ENCODE assay signal across 8 cellular contexts in genomic region chr17:42555961-42556617, GRCh38. TPM values are rescaled to one million over a fixed set of nuclear protein-coding genes. Genes with fewer than 3 reads are reported as not detected.
A peak's percentile ranks its signal among the peaks of the same experiment; 100 is the strongest.
DNase-seq lines count a peak whose midpoint lies in the region; ATAC-seq and TF ChIP-seq lines count a peak whose summit lies in the region.
"Not testable (repeated sequence)": the region's sequence is repeated elsewhere in the genome, so short reads cannot be mapped to it uniquely, and the experiment has no call there.

No MANE protein-coding gene starts in this region.

- not testable (repeated sequence) for H3K4me3 ChIP-seq in HEK293 (ENCODE audit: low read depth, low read length); OCI-LY7 (ENCODE audit: low read depth, low read length, poor library complexity, severe bottlenecking)

- intact Hi-C loops in OCI-LY7 (cut with micrococcal nuclease; ENCODE audit: unreplicated experiment); activated CD8-positive, alpha-beta T cell treated with anti-CD3 and anti-CD28 coated beads for 36 hours (cut with micrococcal nuclease); left ventricle myocardium superior (cut with micrococcal nuclease): not testable (repeated sequence)

- POLR2A ChIA-PET in HEK293 (lab: Yijun Ruan, JAX) = interaction anchor here (0.7 kb wide), 1 partner anchor 229 kb away, joined by 3 read pairs; no protein-coding TSS in a partner anchor
- POLR2A ChIA-PET in OCI-LY7 (lab: Charles Lee); activated CD8-positive, alpha-beta T cell treated with anti-CD3 and anti-CD28 coated beads for 36 hours (lab: Charles Lee): not testable (repeated sequence)

- H3K9me3 ChIP-seq in HEK293 (ENCODE audit: control insufficient read depth, insufficient read depth, low read depth, low read length); OCI-LY7 (ENCODE audit: low read length): not testable (repeated sequence)

- not testable (repeated sequence) for H3K36me3 Mint-ChIP-seq in activated CD8-positive, alpha-beta T cell treated with anti-CD3 and anti-CD28 coated beads for 36 hours (ENCODE audit: low read depth); central memory CD8-positive, alpha-beta T cell (ENCODE audit: insufficient read depth); neural crest cell (ENCODE audit: low read depth)

- peak; percentile 35 for ATAC-seq in activated CD8-positive, alpha-beta T cell treated with anti-CD3 and anti-CD28 coated beads for 36 hours
- ATAC-seq in central memory CD8-positive, alpha-beta T cell (replicated peaks; ENCODE audit: extremely low read depth, poor library complexity, severe bottlenecking); left ventricle myocardium superior: not testable (repeated sequence)

- H3K36me3 ChIP-seq in HEK293 (ENCODE audit: control insufficient read depth in 2 of 2, insufficient read depth in 1 of 2, low read length in 2 of 2); OCI-LY7 (ENCODE audit: insufficient read depth, low read length): not testable (repeated sequence)

- H3K27ac ChIP-seq in HEK293 (ENCODE audit: extremely low read depth, low read depth, low read length); OCI-LY7 (ENCODE audit: low read depth, low read length, poor library complexity, severe bottlenecking): not testable (repeated sequence)

- in situ Hi-C loops in ACHN (cut with HindIII; ENCODE audit: low pct_ligation_motif_present, low pct_unique_long_range_greater_than_20kb, low sequenced_read_pairs) = not testable (repeated sequence)

- not testable (repeated sequence) for H3K9me2 ChIP-seq in OCI-LY7 (ENCODE audit: insufficient read depth, low read length)

- peak overlapping the region; percentile 25 for H3K27ac Mint-ChIP-seq in activated CD8-positive, alpha-beta T cell treated with anti-CD3 and anti-CD28 coated beads for 36 hours
- peak overlapping the region; percentile 88 for H3K27ac Mint-ChIP-seq in central memory CD8-positive, alpha-beta T cell (ENCODE audit: low read depth)
- not testable (repeated sequence) for H3K27ac Mint-ChIP-seq in neural crest cell (ENCODE audit: unreplicated experiment)

- TF ChIP-seq CTCF in HEK293 (tag by site-specific recombination; IDR thresholded peaks at IDR 0.05); neural crest cell (conservative IDR thresholded peaks at IDR 0.05): not testable (repeated sequence)
- peak; percentile 52 for TF ChIP-seq CTCF in OCI-LY7 (conservative IDR thresholded peaks at IDR 0.05; ENCODE audit: low read length)
- TF ChIP-seq CTCF in activated CD8-positive, alpha-beta T cell treated with anti-CD3 and anti-CD28 coated beads for 36 hours (IDR thresholded peaks at IDR 0.05) = peak; percentile 39

- H3K4me1 Mint-ChIP-seq in activated CD8-positive, alpha-beta T cell treated with anti-CD3 and anti-CD28 coated beads for 36 hours (ENCODE audit: low read depth) = peaks cover 12% of the 10 kb centered on the region
- H3K4me1 Mint-ChIP-seq in central memory CD8-positive, alpha-beta T cell = peaks cover 24% of the 10 kb centered on the region
- H3K4me1 Mint-ChIP-seq in neural crest cell = peaks cover 16% of the 10 kb centered on the region

- H3K4me2 ChIP-seq in OCI-LY7 (ENCODE audit: low read length) = peak overlapping the region; percentile 26

- not testable (repeated sequence) for H2AFZ ChIP-seq in OCI-LY7 (ENCODE audit: low read length)

- CTCF ChIA-PET in HEK293 (lab: Yijun Ruan, JAX) = interaction anchor here (1.6 kb wide), 1 partner anchor 22 kb away, joined by 7 read pairs; the partner anchor contains the start of gene PSMC3IP
- CTCF ChIA-PET in OCI-LY7 (lab: Charles Lee; ENCODE audit: unreplicated experiment); activated CD8-positive, alpha-beta T cell treated with anti-CD3 and anti-CD28 coated beads for 36 hours (lab: Charles Lee): not testable (repeated sequence)

- H3K4me1 ChIP-seq in HEK293 (ENCODE audit: control insufficient read depth, insufficient read depth, low read length) = not testable (repeated sequence)
- peaks cover 29% of the 10 kb centered on the region for H3K4me1 ChIP-seq in OCI-LY7 (ENCODE audit: insufficient read depth, low read length, poor library complexity, severe bottlenecking)

- H3K9me3 Mint-ChIP-seq in activated CD8-positive, alpha-beta T cell treated with anti-CD3 and anti-CD28 coated beads for 36 hours; central memory CD8-positive, alpha-beta T cell; neural crest cell: not testable (repeated sequence)

- H3K4me3 Mint-ChIP-seq in activated CD8-positive, alpha-beta T cell treated with anti-CD3 and anti-CD28 coated beads for 36 hours = peak overlapping the region; percentile 91
- peak overlapping the region; percentile 88 for H3K4me3 Mint-ChIP-seq in central memory CD8-positive, alpha-beta T cell
- H3K4me3 Mint-ChIP-seq in neural crest cell = peak overlapping the region; percentile 92

- peak; percentile 62 for DNase-seq in ACHN
- peak; percentile 45 for DNase-seq in EL
- DNase-seq in OCI-LY7 (ENCODE audit: low spot score); activated CD8-positive, alpha-beta T cell treated with anti-CD3 and anti-CD28 coated beads for 36 hours; central memory CD8-positive, alpha-beta T cell (ENCODE audit: low spot score in 2 of 2); neural crest cell (ENCODE audit: low read depth, low spot score): not testable (repeated sequence)
- DNase-seq in left ventricle myocardium superior = peak; percentile 22

- not testable (repeated sequence) for BruUV-seq in OCI-LY7 (replicated peaks; lab: Mats Ljungman, UMichigan)

- not testable (repeated sequence) for H4K20me1 ChIP-seq in OCI-LY7 (ENCODE audit: insufficient read depth, low read length)

- H3K79me2 ChIP-seq in OCI-LY7 (ENCODE audit: insufficient read depth, low read depth, low read length) = not testable (repeated sequence)

- not testable (repeated sequence) for H3K27me3 Mint-ChIP-seq in activated CD8-positive, alpha-beta T cell treated with anti-CD3 and anti-CD28 coated beads for 36 hours; central memory CD8-positive, alpha-beta T cell; neural crest cell (ENCODE audit: low read depth)

TF ChIP-seq in HEK293, 187 proteins besides CTCF, POLR2A, EP300 and RAD21:
- peak; percentile 23; the same call in 1 of the 2 replicates for TF ChIP-seq SP2 (tag by site-specific recombination; IDR thresholded peaks at IDR 0.05)
TF ChIP-seq in HEK293: peak in this region for 1; not testable (repeated sequence) for 186.

RNA-seq across cellular contexts. Expression of gene HSD17B1, which starts 3.4 kb away (rescaled TPM):
- total RNA-seq in OCI-LY7 (2014; rRNA removed; shearing (Covaris generic)) = 1.1 and 2.5 TPM in 2 replicates
- total RNA-seq in OCI-LY7 (2022) (2.1 and 2.2 TPM in 2 replicates), left ventricle myocardium superior (1.4 TPM), neural crest cell (1.2 and 1.9 TPM in 2 replicates)
- total RNA-seq in activated CD8-positive, alpha-beta T cell treated with anti-CD3 and anti-CD28 coated beads for 36 hours = under 1 TPM; 0.43 to 0.49 TPM

RNA-seq across cellular contexts. Expression of gene COASY, which starts 5.9 kb away (rescaled TPM):
- total RNA-seq in OCI-LY7 (2014; rRNA removed; shearing (Covaris generic)) = 32.6 and 42.9 TPM in 2 replicates
- total RNA-seq in OCI-LY7 (2022) (123 and 125 TPM in 2 replicates), left ventricle myocardium superior (45.2 TPM), neural crest cell (58.3 and 59.6 TPM in 2 replicates)
- total RNA-seq in activated CD8-positive, alpha-beta T cell treated with anti-CD3 and anti-CD28 coated beads for 36 hours = 10 to 100 TPM; 59.5 to 60.9 TPM

RNA-seq across cellular contexts. Expression of gene MLX, which starts 10.8 kb away (rescaled TPM):
- total RNA-seq in OCI-LY7 (2014; rRNA removed; shearing (Covaris generic)) = 31.6 and 33.6 TPM in 2 replicates
- total RNA-seq in OCI-LY7 (2022) (51.2 and 53.5 TPM in 2 replicates), left ventricle myocardium superior (72.3 TPM), neural crest cell (38.6 and 41.1 TPM in 2 replicates)
- 10 to 100 TPM; 42.7 to 45.9 TPM for total RNA-seq in activated CD8-positive, alpha-beta T cell treated with anti-CD3 and anti-CD28 coated beads for 36 hours

RNA-seq across cellular contexts. Expression of gene NAGLU, which starts 20.0 kb away (rescaled TPM):
- 25.3 and 37.6 TPM in 2 replicates for total RNA-seq in OCI-LY7 (2014; rRNA removed; shearing (Covaris generic))
- 42.8 and 46.6 TPM in 2 replicates for total RNA-seq in OCI-LY7 (2022)
- total RNA-seq in activated CD8-positive, alpha-beta T cell treated with anti-CD3 and anti-CD28 coated beads for 36 hours = 10 to 100 TPM; 10.8 to 11.4 TPM
- total RNA-seq in left ventricle myocardium superior = 8.3 TPM
- total RNA-seq in neural crest cell = 20.5 and 21.2 TPM in 2 replicates

RNA-seq across cellular contexts. Expression of gene PSMC3IP, which starts 21.4 kb away (rescaled TPM):
- 27.3 and 40.5 TPM in 2 replicates for total RNA-seq in OCI-LY7 (2014; rRNA removed; shearing (Covaris generic))
- total RNA-seq in OCI-LY7 (2022) = 33.3 and 36.4 TPM in 2 replicates
- 10 to 100 TPM; 18.1 to 21.4 TPM for total RNA-seq in activated CD8-positive, alpha-beta T cell treated with anti-CD3 and anti-CD28 coated beads for 36 hours
- total RNA-seq in left ventricle myocardium superior = 3.1 TPM
- 44.6 and 47.8 TPM in 2 replicates for total RNA-seq in neural crest cell
